33 cellular contexts compared by ENCODE assay signal in genomic region chr4:38268108-38268507, GRCh38.
"Had no signal": no experiment of that assay in that cellular context is flagged by ENCODE, and none has a peak within 500 bp of the region (broad histone marks: within the 10 kb centered on the region; RNA-seq: fewer than 3 reads in every experiment).

No MANE protein-coding gene starts in this region.

- H3K9me3 Mint-ChIP-seq: activated CD4-positive, alpha-beta memory T cell treated with anti-CD3 and anti-CD28 coated beads, Interleukin-2, amount 10 ng/mL, durations not matched to agents 7 days and 5 days; activated naive CD4-positive, alpha-beta T cell treated with anti-CD3 and anti-CD28 coated beads, Interleukin-2, amount 50 U/mL, for 72 hours; activated naive CD8-positive, alpha-beta T cell treated with anti-CD3 and anti-CD28 coated beads, Interleukin-2, amount 10 ng/mL, durations not matched to agents 7 days and 5 days; activated T-cell treated with anti-CD3 and anti-CD28 coated beads, Interleukin-2, amount 50 U/mL, for 24 hours; activated T-helper 17 cell treated with anti-CD3 and anti-CD28 coated beads, Interleukin-2, amount 50 U/mL, for 72 hours; central memory CD8-positive, alpha-beta T cell; effector memory CD8-positive, alpha-beta T cell; T-helper 2 cell treated with Interferon-gamma antibody and Interleukin-4, amounts not matched to agents 5 μg/mL and 100 μg/mL, for 36 hours had no signal

- H3K27me3 Mint-ChIP-seq: activated B cell treated with CpG ODN at 0.5 μM for 24 hours; activated T-cell treated with anti-CD3 and anti-CD28 coated beads, Interleukin-2, amount 50 U/mL, for 24 hours; central memory CD8-positive, alpha-beta T cell; effector memory CD8-positive, alpha-beta T cell; T-helper 17 cell had no signal

- ATAC-seq: activated CD4-positive, CD25-positive, alpha-beta regulatory T cell treated with anti-CD3 and anti-CD28 coated beads, Interleukin-2, amount 50 U/mL, for 24 hours; activated naive CD4-positive, alpha-beta T cell treated with anti-CD3 and anti-CD28 coated beads, Interleukin-2, amount 50 U/mL, for 72 hours; activated T-helper 17 cell treated with anti-CD3 and anti-CD28 coated beads, Interleukin-2, amount 50 U/mL, for 72 hours; effector memory CD8-positive, alpha-beta T cell; gastroesophageal sphincter; heart right ventricle; T-helper 17 cell had no signal

- H3K27ac ChIP-seq: brain microvascular endothelial cell, esophagus muscularis mucosa, gastroesophageal sphincter, heart right ventricle, WERI-Rb-1 had no signal

- H3K9me3 ChIP-seq: esophagus muscularis mucosa, gastroesophageal sphincter, heart right ventricle had no signal

- DNase-seq: activated B cell treated with CpG ODN at 0.5 μM for 24 hours; activated CD4-positive, alpha-beta memory T cell treated with anti-CD3 and anti-CD28 coated beads, Interleukin-2, amount 10 ng/mL, durations not matched to agents 7 days and 5 days; activated CD4-positive, alpha-beta T cell treated with anti-CD3 and anti-CD28 coated beads for 48 hours; activated CD8-positive, alpha-beta memory T cell treated with anti-CD3 and anti-CD28 coated beads, Interleukin-2, amount 50 U/mL, for 48 hours; activated effector memory CD4-positive, alpha-beta T cell treated with Interleukin-2 at 50 U/mL for 16 hours; activated gamma-delta T cell treated with Interleukin-2 at 50 U/mL for 16 hours; activated naive CD4-positive, alpha-beta T cell treated with Interleukin-2 at 50 U/mL for 16 hours; activated naive CD8-positive, alpha-beta T cell treated with anti-CD3 and anti-CD28 coated beads, Interleukin-2, amount 10 ng/mL, durations not matched to agents 7 days and 5 days; activated T-cell treated with anti-CD3 and anti-CD28 coated beads for 4 hours; activated T-cell treated with anti-CD3 and anti-CD28 coated beads, Interleukin-2, amount 50 U/mL, for 24 hours; anterior cingulate cortex; brain microvascular endothelial cell; cortex of kidney; dermis blood vessel endothelial cell; effector CD4-positive, alpha-beta T cell; effector memory CD8-positive, alpha-beta T cell; erythroblast; foreskin melanocyte; heart right ventricle; T-helper 1 cell; T-helper 17 cell; T1000; WERI-Rb-1 had no signal

- H3K4me1 ChIP-seq: esophagus muscularis mucosa, gastroesophageal sphincter, heart right ventricle had no signal

- H3K36me3 Mint-ChIP-seq: activated naive CD4-positive, alpha-beta T cell treated with anti-CD3 and anti-CD28 coated beads, Interleukin-2, amount 50 U/mL, for 72 hours; activated naive CD8-positive, alpha-beta T cell treated with anti-CD3 and anti-CD28 coated beads, Interleukin-2, amount 10 ng/mL, durations not matched to agents 7 days and 5 days had no signal

- H3K27me3 ChIP-seq: brain microvascular endothelial cell, esophagus muscularis mucosa, gastroesophageal sphincter, heart right ventricle had no signal

- H3K27ac Mint-ChIP-seq: activated B cell treated with CpG ODN at 0.5 μM for 24 hours; activated CD4-positive, alpha-beta memory T cell treated with anti-CD3 and anti-CD28 coated beads, Interleukin-2, amount 10 ng/mL, durations not matched to agents 7 days and 5 days; activated naive CD4-positive, alpha-beta T cell treated with anti-CD3 and anti-CD28 coated beads, Interleukin-2, amount 50 U/mL, for 72 hours; activated naive CD8-positive, alpha-beta T cell treated with anti-CD3 and anti-CD28 coated beads, Interleukin-2, amount 10 ng/mL, durations not matched to agents 7 days and 5 days; activated T-cell treated with anti-CD3 and anti-CD28 coated beads, Interleukin-2, amount 50 U/mL, for 24 hours; activated T-helper 17 cell treated with anti-CD3 and anti-CD28 coated beads, Interleukin-2, amount 50 U/mL, for 72 hours; effector memory CD8-positive, alpha-beta T cell; T-helper 17 cell; T-helper 2 cell treated with Interferon-gamma antibody and Interleukin-4, amounts not matched to agents 5 μg/mL and 100 μg/mL, for 36 hours had no signal

- H3K4me3 Mint-ChIP-seq: activated B cell treated with CpG ODN at 0.5 μM for 24 hours; activated CD4-positive, alpha-beta memory T cell treated with anti-CD3 and anti-CD28 coated beads, Interleukin-2, amount 10 ng/mL, durations not matched to agents 7 days and 5 days; activated naive CD8-positive, alpha-beta T cell treated with anti-CD3 and anti-CD28 coated beads, Interleukin-2, amount 10 ng/mL, durations not matched to agents 7 days and 5 days; activated T-cell treated with anti-CD3 and anti-CD28 coated beads, Interleukin-2, amount 50 U/mL, for 24 hours; activated T-helper 17 cell treated with anti-CD3 and anti-CD28 coated beads, Interleukin-2, amount 50 U/mL, for 72 hours; central memory CD8-positive, alpha-beta T cell; effector memory CD8-positive, alpha-beta T cell; T-helper 17 cell; T-helper 2 cell treated with Interferon-gamma antibody and Interleukin-4, amounts not matched to agents 5 μg/mL and 100 μg/mL, for 36 hours had no signal

- H3K4me3 ChIP-seq: esophagus muscularis mucosa, gastroesophageal sphincter, heart right ventricle had no signal

- FAIRE-seq: astrocyte, bronchial epithelial cell, colon had no signal

- H3K36me3 ChIP-seq: brain microvascular endothelial cell, esophagus muscularis mucosa, gastroesophageal sphincter, heart right ventricle, WERI-Rb-1 had no signal

- H3K4me1 Mint-ChIP-seq: activated B cell treated with CpG ODN at 0.5 μM for 24 hours; activated CD4-positive, alpha-beta memory T cell treated with anti-CD3 and anti-CD28 coated beads, Interleukin-2, amount 10 ng/mL, durations not matched to agents 7 days and 5 days; activated naive CD8-positive, alpha-beta T cell treated with anti-CD3 and anti-CD28 coated beads, Interleukin-2, amount 10 ng/mL, durations not matched to agents 7 days and 5 days; activated T-helper 17 cell treated with anti-CD3 and anti-CD28 coated beads, Interleukin-2, amount 50 U/mL, for 72 hours; central memory CD8-positive, alpha-beta T cell; T-helper 17 cell had no signal
